Comparison of ENCODE assay signal across 17 cellular contexts in the genomic region with DNA sequence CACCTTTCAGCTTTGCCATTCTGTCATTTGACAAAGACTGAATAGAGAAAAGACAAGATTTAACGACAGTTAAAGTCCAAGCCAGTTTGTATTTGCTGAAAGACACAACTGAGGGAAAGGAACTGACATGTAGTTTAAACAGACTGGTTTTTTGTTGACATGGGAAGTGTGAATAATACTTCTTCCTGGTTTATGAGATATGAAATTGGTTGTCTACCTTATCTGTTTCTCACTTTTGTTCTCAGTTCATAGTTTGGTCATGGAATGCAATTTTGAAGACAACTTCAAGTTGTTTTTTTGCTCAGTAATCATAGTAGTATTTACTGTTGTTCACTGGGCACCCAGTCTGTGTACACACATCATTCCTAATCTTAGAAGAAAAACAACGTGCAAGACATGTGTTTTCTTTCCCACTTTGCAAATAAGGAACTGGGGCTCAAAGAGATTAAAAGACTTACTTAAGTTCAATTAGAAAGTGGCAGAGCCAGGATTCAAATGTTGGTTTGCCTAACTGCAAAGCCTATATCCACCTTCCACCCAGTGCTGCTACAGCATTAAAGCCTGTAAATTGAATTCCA.
DNase-seq lines count a peak whose midpoint lies in the region; ATAC-seq lines count a peak whose summit lies in the region.
"Had no signal": no experiment of that assay in that cellular context is flagged by ENCODE, and none has a peak within 500 bp of the region (broad histone marks: within the 10 kb centered on the region; RNA-seq: fewer than 3 reads in every experiment).

No MANE protein-coding gene starts in this region.

- no peak overlapping the region for H4K8ac ChIP-seq in trophoblast cell (ENCODE audit: low read depth, low read length)

- H2BK5ac ChIP-seq in trophoblast cell (ENCODE audit: low read depth, low read length, poor library complexity): no peak overlapping the region

- no peak overlapping the region for H3K4me3 ChIP-seq in trophoblast cell (ENCODE audit: low read depth, low read length)
- H3K4me3 ChIP-seq: neural progenitor cell had no signal

- H3K14ac ChIP-seq in trophoblast cell (ENCODE audit: low read length): no peak overlapping the region

- H3K4me1 ChIP-seq in trophoblast cell (ENCODE audit: control insufficient read depth in 1 of 2, insufficient read depth in 2 of 2, low read length in 2 of 2): peaks cover 3 to 4% of the 10 kb centered on the region in 2 experiments

- H3K27me3 ChIP-seq in trophoblast cell (ENCODE audit: insufficient read depth, low read length): no peaks in the 10 kb centered on the region
- H3K27me3 ChIP-seq: neural progenitor cell had no signal

- peaks cover 0 to 2% of the 10 kb centered on the region in 2 experiments for H3K36me3 ChIP-seq in trophoblast cell (ENCODE audit: control insufficient read depth in 1 of 2, insufficient read depth in 2 of 2, low read length in 2 of 2)
- H3K36me3 ChIP-seq: neural progenitor cell had no signal

- no peak overlapping the region for H3K4me3 Mint-ChIP-seq in activated CD4-positive, alpha-beta memory T cell treated with anti-CD3 and anti-CD28 coated beads for 36 hours
- H3K4me3 Mint-ChIP-seq in activated CD4-positive, alpha-beta memory T cell treated with anti-CD3 and anti-CD28 coated beads, Interleukin-2, amount 10 ng/mL, durations not matched to agents 7 days and 5 days: no peak overlapping the region
- H3K4me3 Mint-ChIP-seq in activated naive CD8-positive, alpha-beta T cell treated with anti-CD3 and anti-CD28 coated beads, Interleukin-2, amount 50 U/mL, for 24 hours: no peak overlapping the region
- no peak overlapping the region for H3K4me3 Mint-ChIP-seq in stimulated activated naive B cell treated with anti-CD40 and anti-IgM and Interleukin-4, amounts not matched to agents 10 μg/mL and 1 μg/mL and 100 μg/mL, for 72 hours
- H3K4me3 Mint-ChIP-seq: CD4-positive, alpha-beta T cell; neural progenitor cell had no signal

- no peak overlapping the region for H3K27ac ChIP-seq in trophoblast cell (ENCODE audit: low read depth, low read length)
- H3K27ac ChIP-seq: neural progenitor cell had no signal

- CTCF ChIA-PET in activated CD4-positive, alpha-beta memory T cell treated with anti-CD3 and anti-CD28 coated beads for 36 hours (lab: Charles Lee): interaction anchor here (0.7 to 1.1 kb wide), 2 partner anchors 20 to 282 kb away, joined by 3 read pairs; no protein-coding TSS in a partner anchor
- CTCF ChIA-PET in activated CD4-positive, alpha-beta memory T cell treated with anti-CD3 and anti-CD28 coated beads, Interleukin-2, amount 10 ng/mL, durations not matched to agents 7 days and 5 days (lab: Charles Lee): no interaction called here

- peak overlapping the region; percentile 47 for H3K27ac Mint-ChIP-seq in activated CD4-positive, alpha-beta memory T cell treated with anti-CD3 and anti-CD28 coated beads for 36 hours
- no peak overlapping the region for H3K27ac Mint-ChIP-seq in activated CD4-positive, alpha-beta memory T cell treated with anti-CD3 and anti-CD28 coated beads, Interleukin-2, amount 10 ng/mL, durations not matched to agents 7 days and 5 days
- peak overlapping the region; percentile 48 for H3K27ac Mint-ChIP-seq in activated naive CD8-positive, alpha-beta T cell treated with anti-CD3 and anti-CD28 coated beads, Interleukin-2, amount 50 U/mL, for 24 hours
- peak overlapping the region; percentile 31 for H3K27ac Mint-ChIP-seq in stimulated activated naive B cell treated with anti-CD40 and anti-IgM and Interleukin-4, amounts not matched to agents 10 μg/mL and 1 μg/mL and 100 μg/mL, for 72 hours
- H3K27ac Mint-ChIP-seq: CD4-positive, alpha-beta T cell; neural progenitor cell had no signal

- H2AK5ac ChIP-seq in trophoblast cell (ENCODE audit: low read length): no peak overlapping the region

- no peak for ATAC-seq in activated naive CD8-positive, alpha-beta T cell treated with anti-CD3 and anti-CD28 coated beads, Interleukin-2, amount 50 U/mL, for 24 hours
- ATAC-seq in stimulated activated naive B cell treated with anti-CD40 and anti-IgM and Interleukin-4, amounts not matched to agents 10 μg/mL and 1 μg/mL and 100 μg/mL, for 72 hours (replicated peaks): no peak

- no peak overlapping the region for H3K4ac ChIP-seq in trophoblast cell (ENCODE audit: low read depth, low read length)

- H3K4me2 ChIP-seq in trophoblast cell (ENCODE audit: low read length): no peak overlapping the region
- H3K4me2 ChIP-seq: neural progenitor cell had no signal

- H2BK12ac ChIP-seq in trophoblast cell (ENCODE audit: low read length): no peak overlapping the region

- DNase-seq in activated CD4-positive, alpha-beta memory T cell treated with anti-CD3 and anti-CD28 coated beads for 36 hours: no peak
- DNase-seq in activated CD4-positive, alpha-beta memory T cell treated with anti-CD3 and anti-CD28 coated beads, Interleukin-2, amount 10 ng/mL, durations not matched to agents 7 days and 5 days: no peak
- no peak for DNase-seq in activated naive CD8-positive, alpha-beta T cell treated with anti-CD3 and anti-CD28 coated beads, Interleukin-2, amount 50 U/mL, for 24 hours
- peak; percentile 30 to 58 for DNase-seq in lung microvascular endothelial cell (ENCODE audit: low read depth in 2 of 2)
- DNase-seq in stimulated activated naive B cell treated with anti-CD40 and anti-IgM and Interleukin-4, amounts not matched to agents 10 μg/mL and 1 μg/mL and 100 μg/mL, for 72 hours: no peak
- no peak for DNase-seq in NCI-H345 treated with DMSO at 0.1 percent for 48 hours (lab: John Stamatoyannopoulos, UW; ENCODE audit: unreplicated experiment)
- DNase-seq in NCI-H2227 (lab: John Stamatoyannopoulos, UW; ENCODE audit: unreplicated experiment): no peak
- no peak for DNase-seq in trophoblast cell
- DNase-seq: activated CD4-positive, alpha-beta T cell treated with anti-CD3 and anti-CD28 coated beads, Interleukin-2, amount 50 U/mL, for 1 hour; activated T-cell treated with anti-CD3 and anti-CD28 coated beads, Interleukin-2, amount 50 U/mL, for 48 hours; CD4-positive, alpha-beta T cell; DMS79; HCEC 1CT; NCI-H1436 treated with DMSO at 0.1 percent for 48 hours; NCI-H524 treated with DMSO at 0.1 percent for 48 hours; stimulated activated CD4-positive, alpha-beta T cell treated with anti-CD3 and anti-CD28 coated beads, Interleukin-4, amount 100 ng/mL, for 1 hour had no signal

- no peak overlapping the region for H3K18ac ChIP-seq in trophoblast cell (ENCODE audit: low read length)

- peaks cover 1% of the 10 kb centered on the region for H3K79me2 ChIP-seq in trophoblast cell (ENCODE audit: control insufficient read depth, insufficient read depth, low read length, poor library complexity)

- H4K91ac ChIP-seq in trophoblast cell (ENCODE audit: low read depth, low read length): no peak overlapping the region

- H3K36me3 Mint-ChIP-seq in activated CD4-positive, alpha-beta memory T cell treated with anti-CD3 and anti-CD28 coated beads for 36 hours: peaks cover 4% of the 10 kb centered on the region
- peaks cover 19% of the 10 kb centered on the region for H3K36me3 Mint-ChIP-seq in activated CD4-positive, alpha-beta memory T cell treated with anti-CD3 and anti-CD28 coated beads, Interleukin-2, amount 10 ng/mL, durations not matched to agents 7 days and 5 days (ENCODE audit: low read depth)
- peaks cover 18% of the 10 kb centered on the region for H3K36me3 Mint-ChIP-seq in activated naive CD8-positive, alpha-beta T cell treated with anti-CD3 and anti-CD28 coated beads, Interleukin-2, amount 50 U/mL, for 24 hours (ENCODE audit: low read depth)
- H3K36me3 Mint-ChIP-seq in stimulated activated naive B cell treated with anti-CD40 and anti-IgM and Interleukin-4, amounts not matched to agents 10 μg/mL and 1 μg/mL and 100 μg/mL, for 72 hours: peaks cover 13 to 16% of the 10 kb centered on the region in 2 donors

- H3K9me3 Mint-ChIP-seq in activated CD4-positive, alpha-beta memory T cell treated with anti-CD3 and anti-CD28 coated beads for 36 hours: no peaks in the 10 kb centered on the region
- H3K9me3 Mint-ChIP-seq in activated CD4-positive, alpha-beta memory T cell treated with anti-CD3 and anti-CD28 coated beads, Interleukin-2, amount 10 ng/mL, durations not matched to agents 7 days and 5 days: peaks cover 4% of the 10 kb centered on the region
- peaks cover 6% of the 10 kb centered on the region for H3K9me3 Mint-ChIP-seq in activated naive CD8-positive, alpha-beta T cell treated with anti-CD3 and anti-CD28 coated beads, Interleukin-2, amount 50 U/mL, for 24 hours
- no peaks in the 10 kb centered on the region for H3K9me3 Mint-ChIP-seq in stimulated activated naive B cell treated with anti-CD40 and anti-IgM and Interleukin-4, amounts not matched to agents 10 μg/mL and 1 μg/mL and 100 μg/mL, for 72 hours
- H3K9me3 Mint-ChIP-seq: CD4-positive, alpha-beta T cell had no signal

- intact Hi-C loops in activated CD4-positive, alpha-beta memory T cell treated with anti-CD3 and anti-CD28 coated beads for 36 hours (cut with micrococcal nuclease): loop anchor here (1.0 kb wide), 2 partner anchors 338 to 496 kb away; no protein-coding TSS in a partner anchor

- no peak overlapping the region for H2AFZ ChIP-seq in trophoblast cell (ENCODE audit: insufficient read depth, low read length, poor library complexity)
- H2AFZ ChIP-seq: neural progenitor cell had no signal

- H3K79me1 ChIP-seq in trophoblast cell (ENCODE audit: low read length): peaks cover 2% of the 10 kb centered on the region

- H3K23ac ChIP-seq in trophoblast cell (ENCODE audit: low read length): no peak overlapping the region

- H2BK120ac ChIP-seq in trophoblast cell (ENCODE audit: insufficient read depth, low read length, poor library complexity): no peak overlapping the region

- no peaks in the 10 kb centered on the region for H3K9me3 ChIP-seq in trophoblast cell (ENCODE audit: insufficient read depth, low read depth, low read length)

- no peaks in the 10 kb centered on the region for H3K27me3 Mint-ChIP-seq in activated CD4-positive, alpha-beta memory T cell treated with anti-CD3 and anti-CD28 coated beads for 36 hours
- no peaks in the 10 kb centered on the region for H3K27me3 Mint-ChIP-seq in activated CD4-positive, alpha-beta memory T cell treated with anti-CD3 and anti-CD28 coated beads, Interleukin-2, amount 10 ng/mL, durations not matched to agents 7 days and 5 days
- H3K27me3 Mint-ChIP-seq in activated naive CD8-positive, alpha-beta T cell treated with anti-CD3 and anti-CD28 coated beads, Interleukin-2, amount 50 U/mL, for 24 hours: no peaks in the 10 kb centered on the region
- H3K27me3 Mint-ChIP-seq in stimulated activated naive B cell treated with anti-CD40 and anti-IgM and Interleukin-4, amounts not matched to agents 10 μg/mL and 1 μg/mL and 100 μg/mL, for 72 hours: no peaks in the 10 kb centered on the region
- H3K27me3 Mint-ChIP-seq: CD4-positive, alpha-beta T cell had no signal

- H4K12ac ChIP-seq in trophoblast cell (ENCODE audit: low read depth, low read length): no peak overlapping the region

- H3K9ac ChIP-seq in trophoblast cell (ENCODE audit: low read length): no peak overlapping the region
- H3K9ac ChIP-seq: neural progenitor cell had no signal

- POLR2A ChIA-PET in activated CD4-positive, alpha-beta memory T cell treated with anti-CD3 and anti-CD28 coated beads for 36 hours (lab: Charles Lee): no interaction called here
- POLR2A ChIA-PET in activated CD4-positive, alpha-beta memory T cell treated with anti-CD3 and anti-CD28 coated beads, Interleukin-2, amount 10 ng/mL, durations not matched to agents 7 days and 5 days (lab: Charles Lee): no interaction called here

- WGBS in trophoblast cell (ENCODE audit: extremely low coverage, insufficient coverage, insufficient read length): no CpG with 5 or more reads among the region's 2 CpGs

- peaks cover 49% of the 10 kb centered on the region for H3K4me1 Mint-ChIP-seq in activated CD4-positive, alpha-beta memory T cell treated with anti-CD3 and anti-CD28 coated beads for 36 hours (ENCODE audit: low read depth)
- H3K4me1 Mint-ChIP-seq in activated CD4-positive, alpha-beta memory T cell treated with anti-CD3 and anti-CD28 coated beads, Interleukin-2, amount 10 ng/mL, durations not matched to agents 7 days and 5 days: peaks cover 32% of the 10 kb centered on the region
- H3K4me1 Mint-ChIP-seq in activated naive CD8-positive, alpha-beta T cell treated with anti-CD3 and anti-CD28 coated beads, Interleukin-2, amount 50 U/mL, for 24 hours: peaks cover 42% of the 10 kb centered on the region
- H3K4me1 Mint-ChIP-seq in stimulated activated naive B cell treated with anti-CD40 and anti-IgM and Interleukin-4, amounts not matched to agents 10 μg/mL and 1 μg/mL and 100 μg/mL, for 72 hours: peaks cover 33 to 57% of the 10 kb centered on the region in 2 donors

Comparison
In these comparisons a context has a peak if more than half of its experiments do, and no peak if none do; other contexts are left out.
1. DNase-seq: peak in lung microvascular endothelial cell (2 of 2); none in activated CD4-positive, alpha-beta memory T cell treated with anti-CD3 and anti-CD28 coated beads for 36 hours (single experiment), activated CD4-positive, alpha-beta memory T cell treated with anti-CD3 and anti-CD28 coated beads, Interleukin-2, amount 10 ng/mL, durations not matched to agents 7 days and 5 days (single experiment), activated naive CD8-positive, alpha-beta T cell treated with anti-CD3 and anti-CD28 coated beads, Interleukin-2, amount 50 U/mL, for 24 hours (single experiment), stimulated activated naive B cell treated with anti-CD40 and anti-IgM and Interleukin-4, amounts not matched to agents 10 μg/mL and 1 μg/mL and 100 μg/mL, for 72 hours (single experiment), NCI-H345 treated with DMSO at 0.1 percent for 48 hours (single experiment), NCI-H2227 (single experiment) and trophoblast cell (0 of 2).